Comparison of ENCODE assay signal across 12 cellular contexts in genomic region chr6:159931112-159931511, GRCh38. TPM values are rescaled to one million over a fixed set of nuclear protein-coding genes. Genes with fewer than 3 reads are reported as not detected.
DNase-seq lines count a peak whose midpoint lies in the region; ATAC-seq, FAIRE-seq and TF ChIP-seq lines count a peak whose summit lies in the region.
"Had no signal": no experiment of that assay in that cellular context is flagged by ENCODE, and none has a peak within 500 bp of the region (broad histone marks: within the 10 kb centered on the region; RNA-seq: fewer than 3 reads in every experiment).

No MANE protein-coding gene starts in this region.

- TF ChIP-seq CTCF in HepG2 (CRISPR knock-in tag; IDR thresholded peaks at IDR 0.05) = no peak

- in situ Hi-C loops in HepG2 (cut with HindIII; ENCODE audit: extremely low pct_ligation_motif_present, low pct_unique_long_range_greater_than_20kb) = no loop called here

- TF ChIP-seq RAD21 in HepG2 (CRISPR knock-in tag; IDR thresholded peaks at IDR 0.05) = no peak

- ATAC-seq in HG02610 (IDR thresholded peaks at IDR 0.05; ENCODE audit: unreplicated experiment) (peak; percentile 90), HG03565 (IDR thresholded peaks at IDR 0.05; ENCODE audit: unreplicated experiment) (peak; percentile 92), HepG2 (no peak)
- ATAC-seq: A549 had no signal

- H3K9me3 ChIP-seq in HepG2 (ENCODE audit: low read length) = no peaks in the 10 kb centered on the region

- H3K36me3 ChIP-seq in HepG2 (replicated peaks in 1 of 2; ENCODE audit: control insufficient read depth in 1 of 2, insufficient read depth in 2 of 2, low read length in 2 of 2) = no peaks in the 10 kb centered on the region

- peak; percentile 54 for DNase-seq in activated CD4-positive, alpha-beta T cell treated with anti-CD3 and anti-CD28 coated beads for 48 hours
- DNase-seq in activated CD4-positive, alpha-beta T cell treated with anti-CD3 and anti-CD28 coated beads for 1 hour = no peak
- DNase-seq in stimulated activated CD4-positive, alpha-beta T cell treated with anti-CD3 and anti-CD28 coated beads, TNF-alpha, amount 100 ng/mL, for 24 hours (ENCODE audit: low read depth in 3 of 3) = peak in 2 of 3 experiments; percentile 22 to 25
- DNase-seq in NCI-H774 (lab: John Stamatoyannopoulos, UW) = no peak
- DNase-seq in HepG2 (ENCODE audit: low spot score) = no peak
- no peak for DNase-seq in CD1c-positive myeloid dendritic cell (ENCODE audit: extremely low spot score)
- DNase-seq: amygdala, NCI-H1092 treated with DMSO at 0.1 percent for 48 hours had no signal

- H2AFZ ChIP-seq in HepG2 (ENCODE audit: low read length) = no peak overlapping the region

- peaks cover 5% of the 10 kb centered on the region; the same call in 1 of the 2 replicates for H3K4me1 ChIP-seq in HepG2 (ENCODE audit: insufficient read depth, low read length)

- H3K4me3 ChIP-seq in HepG2 (replicated peaks in 1 of 3; ENCODE audit: insufficient read depth in 1 of 3, low read depth in 2 of 3, low read length in 3 of 3) = no peak overlapping the region
- H3K4me3 ChIP-seq: A549, SK-N-MC had no signal

- TF ChIP-seq POLR2A in HepG2 (IDR thresholded peaks at IDR 0.05; ENCODE audit: insufficient read depth in 1 of 2, low read depth in 2 of 2, low read length in 2 of 2) = no peak

- POLR2A ChIA-PET in HepG2 (lab: Yijun Ruan, JAX) = no interaction called here

- H3K9ac ChIP-seq in HepG2 (ENCODE audit: insufficient read depth, low read depth, low read length) = no peak overlapping the region

- TF ChIP-seq EP300 in HepG2 (IDR thresholded peaks at IDR 0.05; ENCODE audit: low read depth in 2 of 2, low read length in 2 of 2) (no peak), HepG2 (CRISPR knock-in tag; IDR thresholded peaks at IDR 0.05; ENCODE audit: borderline replicate concordance) (no peak)

- no peak for FAIRE-seq in HepG2 (lab: Jason Lieb, UNC)
- FAIRE-seq: A549 had no signal

- H3K79me2 ChIP-seq in HepG2 (ENCODE audit: insufficient read depth, low read length) = no peaks in the 10 kb centered on the region

- H3K27me3 ChIP-seq in HepG2 (ENCODE audit: control insufficient read depth in 1 of 2, insufficient read depth in 2 of 2, low read length in 2 of 2) = peaks cover 0 to 9% of the 10 kb centered on the region in 2 experiments; a peak in 2 of 5 replicates

- H3K27ac ChIP-seq in HepG2 (ENCODE audit: extremely low read length, insufficient read depth, low read length) = no peak overlapping the region
- H3K27ac ChIP-seq: A549, SK-N-MC had no signal

- H3K4me2 ChIP-seq in HepG2 (ENCODE audit: low read depth, low read length) = no peak overlapping the region
- H3K4me2 ChIP-seq: A549 had no signal

- intact Hi-C loops in HepG2 (cut with micrococcal nuclease; ENCODE audit: unreplicated experiment) = no loop called here

- BruUV-seq in HepG2 (replicated peaks; lab: Mats Ljungman, UMichigan) = no TSS peak

- H4K20me1 ChIP-seq in HepG2 (ENCODE audit: insufficient read depth, low read length) = no peaks in the 10 kb centered on the region

- CTCF ChIA-PET in HepG2 (lab: Yijun Ruan, JAX; ENCODE audit: low intra/inter-chr PET ratio, low total read pairs) = no interaction called here

- WGBS in HepG2 (ENCODE audit: low lambda C conversion rate) = 20% methylated on average over 3 of the region's 3 CpGs

TF ChIP-seq in HepG2, 621 proteins besides CTCF, POLR2A, EP300 and RAD21:
- TF ChIP-seq, protein P1, sequence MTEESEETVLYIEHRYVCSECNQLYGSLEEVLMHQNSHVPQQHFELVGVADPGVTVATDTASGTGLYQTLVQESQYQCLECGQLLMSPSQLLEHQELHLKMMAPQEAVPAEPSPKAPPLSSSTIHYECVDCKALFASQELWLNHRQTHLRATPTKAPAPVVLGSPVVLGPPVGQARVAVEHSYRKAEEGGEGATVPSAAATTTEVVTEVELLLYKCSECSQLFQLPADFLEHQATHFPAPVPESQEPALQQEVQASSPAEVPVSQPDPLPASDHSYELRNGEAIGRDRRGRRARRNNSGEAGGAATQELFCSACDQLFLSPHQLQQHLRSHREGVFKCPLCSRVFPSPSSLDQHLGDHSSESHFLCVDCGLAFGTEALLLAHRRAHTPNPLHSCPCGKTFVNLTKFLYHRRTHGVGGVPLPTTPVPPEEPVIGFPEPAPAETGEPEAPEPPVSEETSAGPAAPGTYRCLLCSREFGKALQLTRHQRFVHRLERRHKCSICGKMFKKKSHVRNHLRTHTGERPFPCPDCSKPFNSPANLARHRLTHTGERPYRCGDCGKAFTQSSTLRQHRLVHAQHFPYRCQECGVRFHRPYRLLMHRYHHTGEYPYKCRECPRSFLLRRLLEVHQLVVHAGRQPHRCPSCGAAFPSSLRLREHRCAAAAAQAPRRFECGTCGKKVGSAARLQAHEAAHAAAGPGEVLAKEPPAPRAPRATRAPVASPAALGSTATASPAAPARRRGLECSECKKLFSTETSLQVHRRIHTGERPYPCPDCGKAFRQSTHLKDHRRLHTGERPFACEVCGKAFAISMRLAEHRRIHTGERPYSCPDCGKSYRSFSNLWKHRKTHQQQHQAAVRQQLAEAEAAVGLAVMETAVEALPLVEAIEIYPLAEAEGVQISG (CRISPR knock-in tag; IDR thresholded peaks at IDR 0.05) = no peak

RNA-seq across cellular contexts. Expression of gene IGF2R, which starts 37.8 kb away (rescaled TPM):
- 44.8 and 70.0 TPM in 2 replicates for total RNA-seq in HepG2 (2016; rRNA removed; fragmentation: Illumina TruSeq; extraction: Trizol)
- 11.8 and 13.5 TPM in 2 replicates for total RNA-seq in HepG2 (2016; cell fraction: cytosol; rRNA removed; fragmentation: Illumina TruSeq; extraction: Trizol; ENCODE audit: low read depth)
- total RNA-seq in HepG2 (2016; cell fraction: insoluble cytoplasmic fraction; rRNA removed; fragmentation: Illumina TruSeq; extraction: Trizol) = 36.8 and 73.6 TPM in 2 replicates
- total RNA-seq in HepG2 (2016; cell fraction: membrane; rRNA removed; fragmentation: Illumina TruSeq; extraction: Trizol) = 11.5 and 15.2 TPM in 2 replicates
- total RNA-seq in HepG2 (2016; cell fraction: nucleus; rRNA removed; fragmentation: Illumina TruSeq; extraction: Trizol) = 129 and 155 TPM in 2 replicates
- polyA plus RNA-seq in HepG2 (2011; rRNA removed) = 38.3 and 54.8 TPM in 2 replicates
- polyA plus RNA-seq in HepG2 (2011; cell fraction: cytosol; rRNA removed) = 32.3 and 42.3 TPM in 2 replicates
- polyA plus RNA-seq in HepG2 (2011; cell fraction: nucleus; rRNA removed) = 77.8 and 83.2 TPM in 2 replicates
- polyA plus RNA-seq in HepG2 (2012) = 98.1 and 112 TPM in 2 replicates
- polyA plus RNA-seq in HepG2 (2016; cell fraction: cytosol; fragmentation: Illumina TruSeq; extraction: Trizol; ENCODE audit: low read depth) = 1.3 and 1.8 TPM in 2 replicates
- 22.6 and 26.7 TPM in 2 replicates for polyA plus RNA-seq in HepG2 (2016; cell fraction: insoluble cytoplasmic fraction; fragmentation: Illumina TruSeq; extraction: Trizol; ENCODE audit: low read depth)
- polyA plus RNA-seq in HepG2 (2016; cell fraction: membrane; fragmentation: Illumina TruSeq; extraction: Trizol; ENCODE audit: low read depth) = 1.8 and 3.1 TPM in 2 replicates
- 85.6 and 90.1 TPM in 2 replicates for polyA plus RNA-seq in HepG2 (2016; cell fraction: nucleus; fragmentation: Illumina TruSeq; extraction: Trizol; ENCODE audit: insufficient read depth, low read depth)
- polyA minus RNA-seq in HepG2 (2011; rRNA and poly(A)+ RNA removed; ENCODE audit: low replicate concordance) = 33.0 and 141 TPM in 2 replicates
- polyA minus RNA-seq in HepG2 (2011; cell fraction: cytosol; rRNA and poly(A)+ RNA removed) = 119 and 184 TPM in 2 replicates
- 265 and 283 TPM in 2 replicates for polyA minus RNA-seq in HepG2 (2011; cell fraction: nucleus; rRNA and poly(A)+ RNA removed)

RNA-seq across cellular contexts. Expression of gene MAS1, which starts 40.3 kb away (rescaled TPM):
- not detected in 2 replicates for total RNA-seq in HepG2 (2016; rRNA removed; fragmentation: Illumina TruSeq; extraction: Trizol)
- total RNA-seq in HepG2 (2016; cell fraction: cytosol; rRNA removed; fragmentation: Illumina TruSeq; extraction: Trizol; ENCODE audit: low read depth) = not detected in 2 replicates
- total RNA-seq in HepG2 (2016; cell fraction: insoluble cytoplasmic fraction; rRNA removed; fragmentation: Illumina TruSeq; extraction: Trizol) = not detected in 2 replicates
- total RNA-seq in HepG2 (2016; cell fraction: membrane; rRNA removed; fragmentation: Illumina TruSeq; extraction: Trizol) = not detected in 2 replicates
- total RNA-seq in HepG2 (2016; cell fraction: nucleus; rRNA removed; fragmentation: Illumina TruSeq; extraction: Trizol) = not detected in 2 replicates
- not detected in 2 replicates for polyA plus RNA-seq in HepG2 (2011; rRNA removed)
- polyA plus RNA-seq in HepG2 (2011; cell fraction: cytosol; rRNA removed) = not detected in 2 replicates
- polyA plus RNA-seq in HepG2 (2011; cell fraction: nucleus; rRNA removed) = not detected in 2 replicates
- not detected in 2 replicates for polyA plus RNA-seq in HepG2 (2012)
- polyA plus RNA-seq in HepG2 (2016; cell fraction: cytosol; fragmentation: Illumina TruSeq; extraction: Trizol; ENCODE audit: low read depth) = not detected in 2 replicates
- polyA plus RNA-seq in HepG2 (2016; cell fraction: insoluble cytoplasmic fraction; fragmentation: Illumina TruSeq; extraction: Trizol; ENCODE audit: low read depth) = not detected in 2 replicates
- not detected in 2 replicates for polyA plus RNA-seq in HepG2 (2016; cell fraction: membrane; fragmentation: Illumina TruSeq; extraction: Trizol; ENCODE audit: low read depth)
- polyA plus RNA-seq in HepG2 (2016; cell fraction: nucleus; fragmentation: Illumina TruSeq; extraction: Trizol; ENCODE audit: insufficient read depth, low read depth) = not detected in 2 replicates
- not detected in 2 replicates for polyA minus RNA-seq in HepG2 (2011; rRNA and poly(A)+ RNA removed; ENCODE audit: low replicate concordance)
- not detected in 2 replicates for polyA minus RNA-seq in HepG2 (2011; cell fraction: cytosol; rRNA and poly(A)+ RNA removed)
- polyA minus RNA-seq in HepG2 (2011; cell fraction: nucleus; rRNA and poly(A)+ RNA removed) = not detected in 2 replicates
- polyA plus RNA-seq: A549 had no signal

Comparison
In these comparisons a context has a peak if more than half of its experiments do, and no peak if none do; other contexts are left out.
1. DNase-seq: peak in activated CD4-positive, alpha-beta T cell treated with anti-CD3 and anti-CD28 coated beads for 48 hours (single experiment) and stimulated activated CD4-positive, alpha-beta T cell treated with anti-CD3 and anti-CD28 coated beads, TNF-alpha, amount 100 ng/mL, for 24 hours (2 of 3); none in activated CD4-positive, alpha-beta T cell treated with anti-CD3 and anti-CD28 coated beads for 1 hour (single experiment), NCI-H774 (single experiment), HepG2 (single experiment) and CD1c-positive myeloid dendritic cell (single experiment).